29 cellular contexts compared by ENCODE assay signal in the genomic region with DNA sequence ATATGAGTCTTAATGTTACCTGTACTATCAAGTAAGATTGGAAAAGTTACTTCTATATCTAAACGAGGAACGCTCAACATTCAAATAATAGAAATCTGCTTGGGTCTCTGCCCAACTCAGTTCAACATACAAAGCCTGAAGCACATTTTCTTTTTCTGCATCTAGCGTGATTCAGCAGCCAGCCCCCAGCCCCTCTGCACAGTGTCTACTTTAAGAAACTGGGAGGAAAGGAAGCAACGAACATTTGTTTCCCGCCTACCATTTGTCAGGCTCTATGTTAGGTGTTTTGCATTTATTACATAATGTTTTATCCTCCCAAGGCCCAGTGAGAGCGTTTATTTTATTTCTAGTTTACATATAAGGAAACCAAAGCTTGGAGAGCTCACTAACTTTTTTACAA.
"Had no signal": no experiment of that assay in that cellular context is flagged by ENCODE, and none has a peak within 500 bp of the region (broad histone marks: within the 10 kb centered on the region; RNA-seq: fewer than 3 reads in every experiment).

No MANE protein-coding gene starts in this region.

- H3K4me3 Mint-ChIP-seq: naive thymus-derived CD8-positive, alpha-beta T cell; nephron; neural crest cell; stimulated activated naive B cell treated with anti-CD40 and anti-IgM and Interleukin-4, amounts not matched to agents 10 μg/mL and 1 μg/mL and 100 μg/mL, for 72 hours had no signal

- H3K36me3 Mint-ChIP-seq: naive thymus-derived CD8-positive, alpha-beta T cell; stimulated activated naive B cell treated with anti-CD40 and anti-IgM and Interleukin-4, amounts not matched to agents 10 μg/mL and 1 μg/mL and 100 μg/mL, for 72 hours had no signal

- H3K4me1 Mint-ChIP-seq: naive thymus-derived CD8-positive, alpha-beta T cell; nephron; neural crest cell; stimulated activated naive B cell treated with anti-CD40 and anti-IgM and Interleukin-4, amounts not matched to agents 10 μg/mL and 1 μg/mL and 100 μg/mL, for 72 hours had no signal

- DNase-seq: hippocampal formation; kidney glomerular epithelial cell; left cardiac atrium; left ventricle myocardium superior; lower lobe of right lung; mammary epithelial cell; mesenchymal stem cell; naive thymus-derived CD8-positive, alpha-beta T cell; pancreas; posterior cingulate gyrus; retina; right cardiac atrium; stimulated activated CD4-positive, alpha-beta T cell treated with anti-CD3 and anti-CD28 coated beads, Interleukin-12 subunit alpha, Interleukin-12 subunit beta, amount 100 ng/mL, for 4 hours; stimulated activated CD4-positive, alpha-beta T cell treated with anti-CD3 and anti-CD28 coated beads, Interleukin-15, amount 100 ng/mL, for 24 hours; stimulated activated CD4-positive, alpha-beta T cell treated with anti-CD3 and anti-CD28 coated beads, Interleukin-2, amount 100 ng/mL, for 24 hours; stimulated activated CD4-positive, alpha-beta T cell treated with anti-CD3 and anti-CD28 coated beads, Interleukin-4, amount 100 ng/mL, for 1 hour; stimulated activated naive B cell treated with anti-CD40 and anti-IgM and Interleukin-4, amounts not matched to agents 10 μg/mL and 1 μg/mL and 100 μg/mL, for 72 hours; stimulated activated naive CD8-positive, alpha-beta T cell treated with anti-CD3 and anti-CD28 coated beads, Interleukin-15, Interleukin-2, amounts not matched to agents 100 U/mL and 50 U/mL, for 24 hours; stomach; tibial artery; trophoblast cell; upper lobe of right lung had no signal

- H3K9me3 ChIP-seq: lower lobe of right lung, pancreas, prostate gland, stomach, suprapubic skin, thoracic aorta, upper lobe of right lung had no signal

- ATAC-seq: left cardiac atrium; left lobe of liver; left ventricle myocardium superior; lower lobe of right lung; naive thymus-derived CD8-positive, alpha-beta T cell; pancreas; right cardiac atrium; sciatic nerve; stimulated activated naive B cell treated with anti-CD40 and anti-IgM and Interleukin-4, amounts not matched to agents 10 μg/mL and 1 μg/mL and 100 μg/mL, for 72 hours; stimulated activated naive CD8-positive, alpha-beta T cell treated with anti-CD3 and anti-CD28 coated beads, Interleukin-15, Interleukin-2, amounts not matched to agents 100 U/mL and 50 U/mL, for 24 hours; upper lobe of right lung had no signal

- H3K27ac Mint-ChIP-seq: naive thymus-derived CD8-positive, alpha-beta T cell; nephron; stimulated activated naive B cell treated with anti-CD40 and anti-IgM and Interleukin-4, amounts not matched to agents 10 μg/mL and 1 μg/mL and 100 μg/mL, for 72 hours had no signal
